ENCODE assay signal across 8 cellular contexts in genomic region chr11:122655527-122656072, GRCh38. TPM values are rescaled to one million over a fixed set of nuclear protein-coding genes. Genes with fewer than 3 reads are reported as not detected.
A peak's percentile ranks its signal among the peaks of the same experiment; 100 is the strongest.
DNase-seq lines count a peak whose midpoint lies in the region; ATAC-seq and TF ChIP-seq lines count a peak whose summit lies in the region.

Gene UBASH3B (plus strand): TSS chr11:122655722. CDS start chr11:122656050, 328 bp downstream.

- peaks cover 0 to 9% (median 6%) of the 10 kb centered on the region in 4 donors for H3K4me1 ChIP-seq in right lobe of liver

- no peaks in the 10 kb centered on the region for H3K27me3 ChIP-seq in right lobe of liver

- peaks cover 10% of the 10 kb centered on the region for H3K36me3 Mint-ChIP-seq in activated CD8-positive, alpha-beta T cell treated with anti-CD3 and anti-CD28 coated beads for 36 hours (ENCODE audit: low read depth)

- POLR2A ChIA-PET in activated CD8-positive, alpha-beta T cell treated with anti-CD3 and anti-CD28 coated beads for 36 hours (lab: Charles Lee): interaction anchor here (0.8 to 3.8 kb wide), 18 partner anchors 9 to 201 kb away, joined by 3 to 32 read pairs (median 4); no protein-coding TSS in a partner anchor

- peak; percentile 11 for TF ChIP-seq CTCF in activated CD8-positive, alpha-beta T cell treated with anti-CD3 and anti-CD28 coated beads for 36 hours (IDR thresholded peaks at IDR 0.05)
- TF ChIP-seq CTCF in right lobe of liver (IDR thresholded peaks at IDR 0.05): no peak

- DNase-seq in A172 (ENCODE audit: low spot score) (peak; percentile 74), NCI-H526 (lab: John Stamatoyannopoulos, UW) (peak; percentile 74 to 96), right lobe of liver (peak; percentile 79 to 84 (median 81))
- peak; percentile 76 for DNase-seq in activated CD8-positive, alpha-beta T cell treated with anti-CD3 and anti-CD28 coated beads for 36 hours
- peak; percentile 54 for DNase-seq in effector CD4-positive, alpha-beta T cell
- peak; percentile 68 for DNase-seq in stimulated activated CD4-positive, alpha-beta T cell treated with anti-CD3 and anti-CD28 coated beads, Interleukin-4, amount 100 ng/mL, for 24 hours

- H3K9me3 Mint-ChIP-seq in activated CD8-positive, alpha-beta T cell treated with anti-CD3 and anti-CD28 coated beads for 36 hours: no peaks in the 10 kb centered on the region

- intact Hi-C loops in activated CD8-positive, alpha-beta T cell treated with anti-CD3 and anti-CD28 coated beads for 36 hours (cut with micrococcal nuclease): loop anchor here (5.0 kb wide), 1 partner anchor 102 kb away; no protein-coding TSS in a partner anchor
- intact Hi-C loops in right lobe of liver (cut with DNase I): no loop called here

- TF ChIP-seq POLR2A in right lobe of liver (IDR thresholded peaks at IDR 0.05): peak; percentile 77

- peak within 1 kb of the TSS; percentile 66 to 93 (median 67) for H3K4me3 ChIP-seq in right lobe of liver

- peaks cover 31% of the 10 kb centered on the region for H3K4me1 Mint-ChIP-seq in activated CD8-positive, alpha-beta T cell treated with anti-CD3 and anti-CD28 coated beads for 36 hours (ENCODE audit: low read depth)

- 0% methylated on average over 5 of the region's 39 CpGs for WGBS in right lobe of liver (ENCODE audit: insufficient coverage, low coverage, low lambda C conversion rate, missing lambda C conversion rate)

- H3K27ac ChIP-seq in right lobe of liver: peak within 1 kb of the TSS; percentile 38 to 90 (median 73)

- ATAC-seq in GM18519 (IDR thresholded peaks at IDR 0.05; ENCODE audit: low FRiP score, unreplicated experiment) (peak; percentile 73), HG03060 (IDR thresholded peaks at IDR 0.05; ENCODE audit: low read depth, unreplicated experiment) (peak; percentile 59), right lobe of liver (peak; percentile 82 to 84 (median 84))
- peak; percentile 75 for ATAC-seq in activated CD8-positive, alpha-beta T cell treated with anti-CD3 and anti-CD28 coated beads for 36 hours

- H3K36me3 ChIP-seq in right lobe of liver: no peaks in the 10 kb centered on the region

- H3K4me3 Mint-ChIP-seq in activated CD8-positive, alpha-beta T cell treated with anti-CD3 and anti-CD28 coated beads for 36 hours: peak within 1 kb of the TSS; percentile 97

- peak within 1 kb of the TSS; percentile 91 for H3K27ac Mint-ChIP-seq in activated CD8-positive, alpha-beta T cell treated with anti-CD3 and anti-CD28 coated beads for 36 hours

- CTCF ChIA-PET in activated CD8-positive, alpha-beta T cell treated with anti-CD3 and anti-CD28 coated beads for 36 hours (lab: Charles Lee): interaction anchor here (0.6 to 5.6 kb wide), 31 partner anchors 8 to 199 kb away, joined by 3 to 88 read pairs (median 7); no protein-coding TSS in a partner anchor

- no peaks in the 10 kb centered on the region for H3K27me3 Mint-ChIP-seq in activated CD8-positive, alpha-beta T cell treated with anti-CD3 and anti-CD28 coated beads for 36 hours

- no peaks in the 10 kb centered on the region for H3K9me3 ChIP-seq in right lobe of liver

RNA-seq across cellular contexts. Expression of gene UBASH3B, which starts in this region (rescaled TPM):
- 4.0 and 6.9 TPM in 2 replicates for total RNA-seq in A172 (2014; rRNA removed; shearing (Covaris generic))
- 10 to 100 TPM; 36.1 to 40.6 TPM for total RNA-seq in activated CD8-positive, alpha-beta T cell treated with anti-CD3 and anti-CD28 coated beads for 36 hours
- total RNA-seq in right lobe of liver: 10 to 100 TPM in 1 of 6 experiments, 1 to 10 TPM in 5; 1.7 to 10.5 (median 2.4) TPM

Comparison
In these comparisons a context has a peak if more than half of its experiments do, and no peak if none do; other contexts are left out.
1. Peak in every context shown above with its lines: DNase-seq, ATAC-seq, H3K4me3 ChIP-seq and H3K27ac ChIP-seq.